8 cellular contexts compared by ENCODE assay signal in the genomic region with DNA sequence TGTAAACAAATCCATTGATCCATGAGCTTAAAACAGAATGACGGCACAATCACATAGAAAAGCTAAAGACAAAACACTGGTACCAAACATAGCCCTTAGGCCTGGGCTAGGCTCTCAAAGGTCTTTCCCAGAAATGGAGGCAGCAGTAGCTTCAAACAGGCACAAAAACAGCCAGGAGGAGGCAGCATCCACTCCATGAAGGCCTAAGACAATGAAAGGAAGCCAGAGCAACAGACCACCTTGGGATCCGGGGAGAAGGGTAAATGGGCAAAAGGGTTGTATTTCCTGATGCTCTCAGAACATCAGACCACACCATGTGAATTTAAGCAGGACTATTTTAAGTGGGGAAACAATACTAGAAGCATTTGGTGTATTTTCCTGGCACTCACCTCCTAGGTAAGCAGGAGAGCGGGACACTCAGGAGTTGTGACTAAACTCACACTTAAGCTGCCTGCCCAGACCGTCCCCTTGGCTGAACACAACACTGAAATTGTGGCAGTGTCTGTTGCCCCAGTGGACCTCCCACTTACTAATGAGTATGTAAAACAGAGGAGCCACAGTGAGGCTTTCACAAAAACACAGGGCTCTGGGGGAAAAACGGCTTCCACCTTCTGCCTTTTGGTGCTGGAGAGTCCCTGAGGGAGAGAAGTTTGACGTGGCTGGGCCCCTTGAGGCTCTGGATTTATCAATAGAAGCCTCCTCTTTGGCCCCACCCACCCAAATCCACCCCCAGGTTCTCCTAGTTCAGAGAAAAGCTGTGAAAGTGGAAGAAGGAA. TPM values are rescaled to one million over a fixed set of nuclear protein-coding genes. Genes with fewer than 3 reads are reported as not detected.
DNase-seq lines count a peak whose midpoint lies in the region; ATAC-seq and TF ChIP-seq lines count a peak whose summit lies in the region.

No MANE protein-coding gene starts in this region.

- peaks cover 4% of the 10 kb centered on the region; the same call in 1 of the 2 replicates for H3K9me3 Mint-ChIP-seq in WTC11

- peaks cover 63% of the 10 kb centered on the region for H3K36me3 Mint-ChIP-seq in WTC11

- CTCF ChIA-PET in WTC11 (lab: Charles Lee): interaction anchor here (0.7 to 1.9 kb wide), 8 partner anchors 11 to 142 kb away, joined by 3 to 9 read pairs (median 4); a partner anchor contains a TSS

- no peaks in the 10 kb centered on the region for H3K4me1 Mint-ChIP-seq in WTC11

- peak; percentile 26 for DNase-seq in WTC11 (ENCODE audit: low spot score)
- DNase-seq in iris pigment epithelial cell (ENCODE audit: low read depth): peak; percentile 25
- no peak for DNase-seq in sciatic nerve (ENCODE audit: low spot score)
- DNase-seq in dedifferentiated amniotic fluid mesenchymal stem cell (ENCODE audit: extremely low spot score): no peak

- no peak overlapping the region; the same call in 1 of the 2 replicates for H3K27ac Mint-ChIP-seq in WTC11

- peak; percentile 67 for ATAC-seq in WTC11
- no peak for ATAC-seq in GM21737 (IDR thresholded peaks at IDR 0.05; ENCODE audit: unreplicated experiment)
- ATAC-seq in sciatic nerve: no peak
- no peak for ATAC-seq in HG03432 (IDR thresholded peaks at IDR 0.05; ENCODE audit: unreplicated experiment)

- no peak overlapping the region for H3K27ac ChIP-seq in C4-2B

- H3K27me3 Mint-ChIP-seq in WTC11 (ENCODE audit: low read depth): no peaks in the 10 kb centered on the region

- intact Hi-C loops in sciatic nerve (cut with DNase I): no loop called here

- no peak overlapping the region for H3K4me3 ChIP-seq in GM12875 (ENCODE audit: low read depth, low read length)

- TF ChIP-seq CTCF in C4-2B (conservative IDR thresholded peaks at IDR 0.05) (peak; percentile 36), GM12875 (IDR thresholded peaks at IDR 0.05; ENCODE audit: borderline replicate concordance, insufficient read depth, low read depth, low read length) (peak; percentile 12; the same call in 1 of the 2 replicates), WTC11 (IDR thresholded peaks at IDR 0.05) (no peak)

- H3K4me3 Mint-ChIP-seq in WTC11: no peak overlapping the region

- POLR2A ChIA-PET in WTC11 (lab: Charles Lee): interaction anchor here (1.0 kb wide), 1 partner anchor 12 kb away, joined by 3 read pairs; a partner anchor contains a TSS

TF ChIP-seq in WTC11, 78 proteins besides CTCF, POLR2A, EP300 and RAD21:
- TF ChIP-seq, protein P1, sequence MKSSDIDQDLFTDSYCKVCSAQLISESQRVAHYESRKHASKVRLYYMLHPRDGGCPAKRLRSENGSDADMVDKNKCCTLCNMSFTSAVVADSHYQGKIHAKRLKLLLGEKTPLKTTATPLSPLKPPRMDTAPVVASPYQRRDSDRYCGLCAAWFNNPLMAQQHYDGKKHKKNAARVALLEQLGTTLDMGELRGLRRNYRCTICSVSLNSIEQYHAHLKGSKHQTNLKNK (CRISPR knock-in tag; IDR thresholded peaks at IDR 0.05): no peak
- TF ChIP-seq ZNF416 (CRISPR knock-in tag; IDR thresholded peaks at IDR 0.05) (no peak), NR3C1 (CRISPR knock-in tag; conservative IDR thresholded peaks at IDR 0.05; ENCODE audit: low read depth) (no peak), FOXJ3 (CRISPR knock-in tag; IDR thresholded peaks at IDR 0.05; ENCODE audit: borderline replicate concordance) (no peak), GRHL2 (CRISPR knock-in tag; IDR thresholded peaks at IDR 0.05; ENCODE audit: insufficient replicate concordance, severe bottlenecking) (no peak), HMGA2 (CRISPR knock-in tag; IDR thresholded peaks at IDR 0.05) (no peak), RELA (CRISPR knock-in tag; IDR thresholded peaks at IDR 0.05; ENCODE audit: borderline replicate concordance) (no peak), NR2C2 (CRISPR knock-in tag; IDR thresholded peaks at IDR 0.05) (no peak)
- TF ChIP-seq, protein P2, sequence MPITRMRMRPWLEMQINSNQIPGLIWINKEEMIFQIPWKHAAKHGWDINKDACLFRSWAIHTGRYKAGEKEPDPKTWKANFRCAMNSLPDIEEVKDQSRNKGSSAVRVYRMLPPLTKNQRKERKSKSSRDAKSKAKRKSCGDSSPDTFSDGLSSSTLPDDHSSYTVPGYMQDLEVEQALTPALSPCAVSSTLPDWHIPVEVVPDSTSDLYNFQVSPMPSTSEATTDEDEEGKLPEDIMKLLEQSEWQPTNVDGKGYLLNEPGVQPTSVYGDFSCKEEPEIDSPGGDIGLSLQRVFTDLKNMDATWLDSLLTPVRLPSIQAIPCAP (CRISPR knock-in tag; IDR thresholded peaks at IDR 0.05): no peak

RNA-seq across cellular contexts. Expression of a gene that starts 11.9 kb away (rescaled TPM):
- total RNA-seq in WTC11 (2021) (54.8 to 67.3 TPM (median 62.9 TPM) in 3 replicates), sciatic nerve (23.9 TPM)

RNA-seq across cellular contexts. Expression of a gene that starts 32.0 kb away (rescaled TPM):
- total RNA-seq in WTC11 (2021): 17.0 to 22.6 TPM (median 20.5 TPM) in 3 replicates
- 58.1 TPM for total RNA-seq in sciatic nerve

RNA-seq across cellular contexts. Expression of a gene that starts 42.9 kb away (rescaled TPM):
- total RNA-seq in WTC11 (2021): 0.02 to 0.33 TPM in 2 of 3 replicates, not detected in the other
- total RNA-seq in sciatic nerve: 7.0 TPM

Comparison
In these comparisons a context has a peak if more than half of its experiments do, and no peak if none do; other contexts are left out.
1. DNase-seq: peak in WTC11 (single experiment) and iris pigment epithelial cell (single experiment); none in sciatic nerve (single experiment) and dedifferentiated amniotic fluid mesenchymal stem cell (single experiment).